In genomic region chr2:30860715-30861114, GRCh38 we compare ENCODE assay signal across 1 cellular context.
A peak's percentile ranks its signal among the peaks of the same experiment; 100 is the strongest.
TF ChIP-seq lines count a peak whose summit lies in the region.

No MANE protein-coding gene starts in this region.

TF ChIP-seq in K562, 482 proteins besides CTCF, POLR2A, EP300 and RAD21:
- TF ChIP-seq ZNF561 (CRISPR knock-in tag; conservative IDR thresholded peaks at IDR 0.05) (no peak), ZBTB11 (CRISPR knock-in tag; IDR thresholded peaks at IDR 0.05) (no peak), ZNF407 (IDR thresholded peaks at IDR 0.05; ENCODE audit: low read depth) (no peak), MAFG (tag; conservative IDR thresholded peaks at IDR 0.05) (0 out of 2 replicates have a peak, but pooled peaks have one; percentile 17), IFI16 (CRISPR knock-in tag; IDR thresholded peaks at IDR 0.05) (no peak), C11orf30 (IDR thresholded peaks at IDR 0.05; ENCODE audit: low read depth) (peak; percentile 10; the same call in 1 of the 2 replicates), NR2F6 (CRISPR knock-in tag; IDR thresholded peaks at IDR 0.05) (no peak), TBL1XR1 (IDR thresholded peaks at IDR 0.05; ENCODE audit: low read length in 2 of 2) (no peak), ZNF707 (CRISPR knock-in tag; conservative IDR thresholded peaks at IDR 0.05) (no peak), MAFF (IDR thresholded peaks at IDR 0.05; ENCODE audit: low read length) (peak; percentile 27; the same call in 1 of the 2 replicates), SMAD1 (IDR thresholded peaks at IDR 0.05; ENCODE audit: low read depth, low read length, partially characterized antibody) (no peak), ZNF316 (IDR thresholded peaks at IDR 0.05) (peak; percentile 52), MAX (CRISPR knock-in tag; IDR thresholded peaks at IDR 0.05) (no peak)
TF ChIP-seq in K562: peak in this region for 4.
